1 cellular context compared by ENCODE assay signal in the genomic region with DNA sequence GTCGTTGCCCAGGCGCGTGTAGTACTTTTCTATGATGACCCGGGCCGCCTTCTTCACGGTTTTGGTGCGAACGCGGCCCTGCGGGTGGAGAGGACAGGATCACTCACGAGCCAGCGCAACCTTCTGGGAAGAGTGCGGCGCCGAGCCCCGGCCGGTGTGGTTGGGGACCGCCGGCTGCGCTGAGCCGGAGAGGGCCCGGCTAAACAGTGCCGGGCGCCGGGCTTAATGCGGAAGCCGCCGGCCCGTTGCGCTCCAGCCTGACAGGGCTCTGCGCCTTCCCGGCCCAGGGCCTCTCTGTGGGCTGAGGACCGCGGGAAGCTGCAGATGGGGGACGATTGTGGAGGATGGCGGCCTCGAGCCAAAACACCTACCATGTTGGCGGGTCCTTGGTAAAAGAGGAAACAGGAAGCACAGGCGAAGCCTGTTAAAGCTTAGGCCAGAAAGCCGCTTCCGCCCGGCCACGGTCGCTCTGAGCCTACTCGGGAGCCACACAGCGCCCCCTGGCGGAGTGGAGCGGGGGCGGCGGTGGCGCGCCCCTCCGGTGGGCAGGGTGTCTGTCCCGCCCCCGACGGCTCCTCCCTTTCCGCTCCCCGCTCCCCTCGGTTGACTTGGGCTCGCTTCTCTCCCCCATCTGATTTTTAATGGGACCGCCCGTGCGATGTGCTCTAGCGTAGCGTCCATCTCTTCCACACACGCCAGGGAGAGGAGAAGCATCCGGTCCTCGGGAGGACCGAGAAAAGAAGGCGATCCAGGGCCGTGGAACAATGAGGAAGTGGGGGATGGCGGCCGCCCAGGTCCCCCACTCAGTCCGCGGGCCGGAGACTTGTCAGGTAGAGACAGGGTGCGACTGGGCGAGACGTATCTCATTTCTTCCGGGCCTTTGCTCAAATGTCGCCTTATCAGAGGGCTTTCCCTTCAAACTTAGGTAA.
TF ChIP-seq lines count a peak whose summit lies in the region.

A gene (minus strand): TSS at position 403 of the 929 bp plus-strand sequence. CDS start 29 bp downstream, at position 374.

TF ChIP-seq in HepG2, 621 proteins besides CTCF, POLR2A, EP300 and RAD21 (continued from another document and continues in another):
- TF ChIP-seq, protein P1, sequence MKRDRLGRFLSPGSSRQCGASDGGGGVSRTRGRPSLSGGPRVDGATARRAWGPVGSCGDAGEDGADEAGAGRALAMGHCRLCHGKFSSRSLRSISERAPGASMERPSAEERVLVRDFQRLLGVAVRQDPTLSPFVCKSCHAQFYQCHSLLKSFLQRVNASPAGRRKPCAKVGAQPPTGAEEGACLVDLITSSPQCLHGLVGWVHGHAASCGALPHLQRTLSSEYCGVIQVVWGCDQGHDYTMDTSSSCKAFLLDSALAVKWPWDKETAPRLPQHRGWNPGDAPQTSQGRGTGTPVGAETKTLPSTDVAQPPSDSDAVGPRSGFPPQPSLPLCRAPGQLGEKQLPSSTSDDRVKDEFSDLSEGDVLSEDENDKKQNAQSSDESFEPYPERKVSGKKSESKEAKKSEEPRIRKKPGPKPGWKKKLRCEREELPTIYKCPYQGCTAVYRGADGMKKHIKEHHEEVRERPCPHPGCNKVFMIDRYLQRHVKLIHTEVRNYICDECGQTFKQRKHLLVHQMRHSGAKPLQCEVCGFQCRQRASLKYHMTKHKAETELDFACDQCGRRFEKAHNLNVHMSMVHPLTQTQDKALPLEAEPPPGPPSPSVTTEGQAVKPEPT (CRISPR knock-in tag; IDR thresholded peaks at IDR 0.05; ENCODE audit: low read depth), result 0 out of 2 replicates have a peak, but pooled peaks have one; percentile 36
- TF ChIP-seq SMYD3 (CRISPR knock-in tag; IDR thresholded peaks at IDR 0.05) (no peak), RFX1 (IDR thresholded peaks at IDR 0.05) (no peak), XRCC5 (optimal IDR thresholded peaks at IDR 0.05; ENCODE audit: low read length) (peak; percentile 95), TEAD2 (CRISPR knock-in tag; IDR thresholded peaks at IDR 0.05) (0 out of 2 replicates have a peak, but pooled peaks have one; percentile 59), NR2C2 (CRISPR knock-in tag; IDR thresholded peaks at IDR 0.05; ENCODE audit: borderline replicate concordance) (peak; percentile 68), ZNF17 (CRISPR knock-in tag; IDR thresholded peaks at IDR 0.05) (no peak), KLF16 (CRISPR knock-in tag; IDR thresholded peaks at IDR 0.05) (peak in 1 of 2 experiments; percentile 94; a peak in 2 of 4 replicates), ZNF12 (CRISPR knock-in tag; IDR thresholded peaks at IDR 0.05) (peak; percentile 46; the same call in 1 of the 2 replicates), KAT8 (CRISPR knock-in tag; IDR thresholded peaks at IDR 0.05) (peak; percentile 97), ZNF317 (CRISPR knock-in tag; IDR thresholded peaks at IDR 0.05) (peak; percentile 80), PRMT3 (CRISPR knock-in tag; IDR thresholded peaks at IDR 0.05; ENCODE audit: borderline replicate concordance, low read depth) (peak; percentile 75; the same call in 1 of the 2 replicates), LCORL (IDR thresholded peaks at IDR 0.05) (no peak), LCORL (CRISPR knock-in tag; IDR thresholded peaks at IDR 0.05) (peak; percentile 50; the same call in 1 of the 2 replicates), GTF2F1 (IDR thresholded peaks at IDR 0.05; ENCODE audit: low read length) (peak; percentile 74; the same call in 1 of the 2 replicates), ZNF20 (CRISPR knock-in tag; IDR thresholded peaks at IDR 0.05) (no peak), HOXA3 (CRISPR knock-in tag; IDR thresholded peaks at IDR 0.05) (peak; percentile 95), ZNF180 (CRISPR knock-in tag; IDR thresholded peaks at IDR 0.05; ENCODE audit: borderline replicate concordance, low read depth) (no peak), ZSCAN12 (CRISPR knock-in tag; IDR thresholded peaks at IDR 0.05) (peak; percentile 91), REL (CRISPR knock-in tag; conservative IDR thresholded peaks at IDR 0.05) (peak; percentile 88; the same call in 1 of the 2 replicates), ATF7 (IDR thresholded peaks at IDR 0.05) (no peak), ATF7 (CRISPR knock-in tag; IDR thresholded peaks at IDR 0.05) (no peak), ARNT (IDR thresholded peaks at IDR 0.05) (no peak), ZNF773 (CRISPR knock-in tag; IDR thresholded peaks at IDR 0.05; ENCODE audit: borderline replicate concordance) (peak; percentile 11; the same call in 1 of the 2 replicates), SMARCE1 (IDR thresholded peaks at IDR 0.05; ENCODE audit: borderline replicate concordance) (no peak), JUNB (CRISPR knock-in tag; IDR thresholded peaks at IDR 0.05; ENCODE audit: borderline replicate concordance) (no peak), ZMYM4 (CRISPR knock-in tag; IDR thresholded peaks at IDR 0.05) (peak; percentile 97), ZNF138 (CRISPR knock-in tag; IDR thresholded peaks at IDR 0.05; ENCODE audit: low read depth) (peak; percentile 62; the same call in 1 of the 2 replicates), ZNF367 (CRISPR knock-in tag; IDR thresholded peaks at IDR 0.05; ENCODE audit: borderline replicate concordance) (no peak; the same call in 1 of the 2 replicates), ADNP (CRISPR knock-in tag; IDR thresholded peaks at IDR 0.05) (no peak), NFATC3 (CRISPR knock-in tag; IDR thresholded peaks at IDR 0.05) (peak; percentile 4; the same call in 1 of the 2 replicates), NFE2L2 (IDR thresholded peaks at IDR 0.05; ENCODE audit: low read length) (no peak), ZFYVE20 (CRISPR knock-in tag; IDR thresholded peaks at IDR 0.05; ENCODE audit: borderline replicate concordance, low read depth) (no peak), ZNF841 (CRISPR knock-in tag; IDR thresholded peaks at IDR 0.05; ENCODE audit: borderline replicate concordance) (peak; percentile 33; the same call in 1 of the 2 replicates), TCF7 (IDR thresholded peaks at IDR 0.05; ENCODE audit: low read depth) (no peak), ATF7-NPFF (CRISPR knock-in tag; IDR thresholded peaks at IDR 0.05; ENCODE audit: low read depth) (no peak), ZNF547 (CRISPR knock-in tag; IDR thresholded peaks at IDR 0.05) (peak; percentile 78), ZNF788 (CRISPR knock-in tag; IDR thresholded peaks at IDR 0.05; ENCODE audit: borderline replicate concordance) (peak; percentile 95), FOXA3 (CRISPR knock-in tag; IDR thresholded peaks at IDR 0.05) (peak; percentile 78), ZMAT3 (CRISPR knock-in tag; conservative IDR thresholded peaks at IDR 0.05) (no peak; the same call in 1 of the 2 replicates), DNMT3B (CRISPR knock-in tag; conservative IDR thresholded peaks at IDR 0.05) (peak; percentile 74; the same call in 1 of the 2 replicates), ZNF335 (CRISPR knock-in tag; IDR thresholded peaks at IDR 0.05) (peak; percentile 90)
- TF ChIP-seq, protein P2, sequence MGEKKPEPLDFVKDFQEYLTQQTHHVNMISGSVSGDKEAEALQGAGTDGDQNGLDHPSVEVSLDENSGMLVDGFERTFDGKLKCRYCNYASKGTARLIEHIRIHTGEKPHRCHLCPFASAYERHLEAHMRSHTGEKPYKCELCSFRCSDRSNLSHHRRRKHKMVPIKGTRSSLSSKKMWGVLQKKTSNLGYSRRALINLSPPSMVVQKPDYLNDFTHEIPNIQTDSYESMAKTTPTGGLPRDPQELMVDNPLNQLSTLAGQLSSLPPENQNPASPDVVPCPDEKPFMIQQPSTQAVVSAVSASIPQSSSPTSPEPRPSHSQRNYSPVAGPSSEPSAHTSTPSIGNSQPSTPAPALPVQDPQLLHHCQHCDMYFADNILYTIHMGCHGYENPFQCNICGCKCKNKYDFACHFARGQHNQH (CRISPR knock-in tag; IDR thresholded peaks at IDR 0.05), result peak; percentile 97
- TF ChIP-seq, protein P3, sequence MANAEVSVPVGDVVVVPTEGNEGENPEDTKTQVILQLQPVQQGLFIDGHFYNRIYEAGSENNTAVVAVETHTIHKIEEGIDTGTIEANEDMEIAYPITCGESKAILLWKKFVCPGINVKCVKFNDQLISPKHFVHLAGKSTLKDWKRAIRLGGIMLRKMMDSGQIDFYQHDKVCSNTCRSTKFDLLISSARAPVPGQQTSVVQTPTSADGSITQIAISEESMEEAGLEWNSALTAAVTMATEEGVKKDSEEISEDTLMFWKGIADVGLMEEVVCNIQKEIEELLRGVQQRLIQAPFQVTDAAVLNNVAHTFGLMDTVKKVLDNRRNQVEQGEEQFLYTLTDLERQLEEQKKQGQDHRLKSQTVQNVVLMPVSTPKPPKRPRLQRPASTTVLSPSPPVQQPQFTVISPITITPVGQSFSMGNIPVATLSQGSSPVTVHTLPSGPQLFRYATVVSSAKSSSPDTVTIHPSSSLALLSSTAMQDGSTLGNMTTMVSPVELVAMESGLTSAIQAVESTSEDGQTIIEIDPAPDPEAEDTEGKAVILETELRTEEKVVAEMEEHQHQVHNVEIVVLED (CRISPR knock-in tag; IDR thresholded peaks at IDR 0.05; ENCODE audit: borderline replicate concordance), result peak; percentile 68; the same call in 1 of the 2 replicates
- TF ChIP-seq, protein P4, sequence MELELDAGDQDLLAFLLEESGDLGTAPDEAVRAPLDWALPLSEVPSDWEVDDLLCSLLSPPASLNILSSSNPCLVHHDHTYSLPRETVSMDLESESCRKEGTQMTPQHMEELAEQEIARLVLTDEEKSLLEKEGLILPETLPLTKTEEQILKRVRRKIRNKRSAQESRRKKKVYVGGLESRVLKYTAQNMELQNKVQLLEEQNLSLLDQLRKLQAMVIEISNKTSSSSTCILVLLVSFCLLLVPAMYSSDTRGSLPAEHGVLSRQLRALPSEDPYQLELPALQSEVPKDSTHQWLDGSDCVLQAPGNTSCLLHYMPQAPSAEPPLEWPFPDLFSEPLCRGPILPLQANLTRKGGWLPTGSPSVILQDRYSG (CRISPR knock-in tag; IDR thresholded peaks at IDR 0.05), result 0 out of 2 replicates have a peak, but pooled peaks have one; percentile 79
- TF ChIP-seq, protein P5, sequence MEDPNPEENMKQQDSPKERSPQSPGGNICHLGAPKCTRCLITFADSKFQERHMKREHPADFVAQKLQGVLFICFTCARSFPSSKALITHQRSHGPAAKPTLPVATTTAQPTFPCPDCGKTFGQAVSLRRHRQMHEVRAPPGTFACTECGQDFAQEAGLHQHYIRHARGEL (CRISPR knock-in tag; IDR thresholded peaks at IDR 0.05), result no peak
- TF ChIP-seq, protein P6, sequence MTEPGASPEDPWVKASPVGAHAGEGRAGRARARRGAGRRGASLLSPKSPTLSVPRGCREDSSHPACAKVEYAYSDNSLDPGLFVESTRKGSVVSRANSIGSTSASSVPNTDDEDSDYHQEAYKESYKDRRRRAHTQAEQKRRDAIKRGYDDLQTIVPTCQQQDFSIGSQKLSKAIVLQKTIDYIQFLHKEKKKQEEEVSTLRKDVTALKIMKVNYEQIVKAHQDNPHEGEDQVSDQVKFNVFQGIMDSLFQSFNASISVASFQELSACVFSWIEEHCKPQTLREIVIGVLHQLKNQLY (CRISPR knock-in tag; IDR thresholded peaks at IDR 0.05), result no peak; the same call in 1 of the 2 replicates
- TF ChIP-seq, protein P7, sequence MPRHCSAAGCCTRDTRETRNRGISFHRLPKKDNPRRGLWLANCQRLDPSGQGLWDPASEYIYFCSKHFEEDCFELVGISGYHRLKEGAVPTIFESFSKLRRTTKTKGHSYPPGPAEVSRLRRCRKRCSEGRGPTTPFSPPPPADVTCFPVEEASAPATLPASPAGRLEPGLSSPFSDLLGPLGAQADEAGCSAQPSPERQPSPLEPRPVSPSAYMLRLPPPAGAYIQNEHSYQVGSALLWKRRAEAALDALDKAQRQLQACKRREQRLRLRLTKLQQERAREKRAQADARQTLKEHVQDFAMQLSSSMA (CRISPR knock-in tag; IDR thresholded peaks at IDR 0.05), result peak; percentile 89; the same call in 1 of the 2 replicates
- TF ChIP-seq, protein P8, sequence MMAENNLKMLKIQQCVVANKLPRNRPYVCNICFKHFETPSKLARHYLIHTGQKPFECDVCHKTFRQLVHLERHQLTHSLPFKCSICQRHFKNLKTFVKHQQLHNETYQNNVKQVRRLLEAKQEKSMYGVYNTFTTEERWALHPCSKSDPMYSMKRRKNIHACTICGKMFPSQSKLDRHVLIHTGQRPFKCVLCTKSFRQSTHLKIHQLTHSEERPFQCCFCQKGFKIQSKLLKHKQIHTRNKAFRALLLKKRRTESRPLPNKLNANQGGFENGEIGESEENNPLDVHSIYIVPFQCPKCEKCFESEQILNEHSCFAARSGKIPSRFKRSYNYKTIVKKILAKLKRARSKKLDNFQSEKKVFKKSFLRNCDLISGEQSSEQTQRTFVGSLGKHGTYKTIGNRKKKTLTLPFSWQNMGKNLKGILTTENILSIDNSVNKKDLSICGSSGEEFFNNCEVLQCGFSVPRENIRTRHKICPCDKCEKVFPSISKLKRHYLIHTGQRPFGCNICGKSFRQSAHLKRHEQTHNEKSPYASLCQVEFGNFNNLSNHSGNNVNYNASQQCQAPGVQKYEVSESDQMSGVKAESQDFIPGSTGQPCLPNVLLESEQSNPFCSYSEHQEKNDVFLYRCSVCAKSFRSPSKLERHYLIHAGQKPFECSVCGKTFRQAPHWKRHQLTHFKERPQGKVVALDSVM (CRISPR knock-in tag; IDR thresholded peaks at IDR 0.05), result peak; percentile 57
- TF ChIP-seq, protein P9, sequence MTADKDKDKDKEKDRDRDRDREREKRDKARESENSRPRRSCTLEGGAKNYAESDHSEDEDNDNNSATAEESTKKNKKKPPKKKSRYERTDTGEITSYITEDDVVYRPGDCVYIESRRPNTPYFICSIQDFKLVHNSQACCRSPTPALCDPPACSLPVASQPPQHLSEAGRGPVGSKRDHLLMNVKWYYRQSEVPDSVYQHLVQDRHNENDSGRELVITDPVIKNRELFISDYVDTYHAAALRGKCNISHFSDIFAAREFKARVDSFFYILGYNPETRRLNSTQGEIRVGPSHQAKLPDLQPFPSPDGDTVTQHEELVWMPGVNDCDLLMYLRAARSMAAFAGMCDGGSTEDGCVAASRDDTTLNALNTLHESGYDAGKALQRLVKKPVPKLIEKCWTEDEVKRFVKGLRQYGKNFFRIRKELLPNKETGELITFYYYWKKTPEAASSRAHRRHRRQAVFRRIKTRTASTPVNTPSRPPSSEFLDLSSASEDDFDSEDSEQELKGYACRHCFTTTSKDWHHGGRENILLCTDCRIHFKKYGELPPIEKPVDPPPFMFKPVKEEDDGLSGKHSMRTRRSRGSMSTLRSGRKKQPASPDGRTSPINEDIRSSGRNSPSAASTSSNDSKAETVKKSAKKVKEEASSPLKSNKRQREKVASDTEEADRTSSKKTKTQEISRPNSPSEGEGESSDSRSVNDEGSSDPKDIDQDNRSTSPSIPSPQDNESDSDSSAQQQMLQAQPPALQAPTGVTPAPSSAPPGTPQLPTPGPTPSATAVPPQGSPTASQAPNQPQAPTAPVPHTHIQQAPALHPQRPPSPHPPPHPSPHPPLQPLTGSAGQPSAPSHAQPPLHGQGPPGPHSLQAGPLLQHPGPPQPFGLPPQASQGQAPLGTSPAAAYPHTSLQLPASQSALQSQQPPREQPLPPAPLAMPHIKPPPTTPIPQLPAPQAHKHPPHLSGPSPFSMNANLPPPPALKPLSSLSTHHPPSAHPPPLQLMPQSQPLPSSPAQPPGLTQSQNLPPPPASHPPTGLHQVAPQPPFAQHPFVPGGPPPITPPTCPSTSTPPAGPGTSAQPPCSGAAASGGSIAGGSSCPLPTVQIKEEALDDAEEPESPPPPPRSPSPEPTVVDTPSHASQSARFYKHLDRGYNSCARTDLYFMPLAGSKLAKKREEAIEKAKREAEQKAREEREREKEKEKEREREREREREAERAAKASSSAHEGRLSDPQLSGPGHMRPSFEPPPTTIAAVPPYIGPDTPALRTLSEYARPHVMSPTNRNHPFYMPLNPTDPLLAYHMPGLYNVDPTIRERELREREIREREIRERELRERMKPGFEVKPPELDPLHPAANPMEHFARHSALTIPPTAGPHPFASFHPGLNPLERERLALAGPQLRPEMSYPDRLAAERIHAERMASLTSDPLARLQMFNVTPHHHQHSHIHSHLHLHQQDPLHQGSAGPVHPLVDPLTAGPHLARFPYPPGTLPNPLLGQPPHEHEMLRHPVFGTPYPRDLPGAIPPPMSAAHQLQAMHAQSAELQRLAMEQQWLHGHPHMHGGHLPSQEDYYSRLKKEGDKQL (CRISPR knock-in tag; IDR thresholded peaks at IDR 0.05; ENCODE audit: low read depth), result no peak; the same call in 1 of the 2 replicates
